In genomic region chr13:91355099-91355825, GRCh38 we compare ENCODE assay signal across 18 cellular contexts. TPM values are rescaled to one million over a fixed set of nuclear protein-coding genes. Genes with fewer than 3 reads are reported as not detected.
DNase-seq lines count a peak whose midpoint lies in the region; TF ChIP-seq lines count a peak whose summit lies in the region.
"Had no signal": no experiment of that assay in that cellular context is flagged by ENCODE, and none has a peak within 500 bp of the region (broad histone marks: within the 10 kb centered on the region; RNA-seq: fewer than 3 reads in every experiment).

No MANE protein-coding gene starts in this region.

- H3K36me3 Mint-ChIP-seq in activated T-cell treated with anti-CD3 and anti-CD28 coated beads, Interleukin-2, amount 50 U/mL, for 24 hours (ENCODE audit: low read depth) = peaks cover 83% of the 10 kb centered on the region
- H3K36me3 Mint-ChIP-seq in activated naive CD8-positive, alpha-beta T cell = peaks cover 40% of the 10 kb centered on the region
- peaks cover 48% of the 10 kb centered on the region for H3K36me3 Mint-ChIP-seq in neural crest cell (ENCODE audit: low read depth)

- H3K27me3 Mint-ChIP-seq in activated T-cell treated with anti-CD3 and anti-CD28 coated beads, Interleukin-2, amount 50 U/mL, for 24 hours = no peaks in the 10 kb centered on the region
- H3K27me3 Mint-ChIP-seq in activated naive CD8-positive, alpha-beta T cell = no peaks in the 10 kb centered on the region
- H3K27me3 Mint-ChIP-seq in neural crest cell (ENCODE audit: low read depth) = peaks cover 17% of the 10 kb centered on the region

- H3K4me1 Mint-ChIP-seq in activated T-cell treated with anti-CD3 and anti-CD28 coated beads, Interleukin-2, amount 50 U/mL, for 24 hours (ENCODE audit: low read depth) = peaks cover 65% of the 10 kb centered on the region
- H3K4me1 Mint-ChIP-seq in activated naive CD8-positive, alpha-beta T cell (ENCODE audit: low read depth) = peaks cover 68% of the 10 kb centered on the region
- peaks cover 91% of the 10 kb centered on the region for H3K4me1 Mint-ChIP-seq in neural crest cell

- H3K27ac ChIP-seq in HUES48 (ENCODE audit: low read depth, low read length) = peak overlapping the region; percentile 62
- H3K27ac ChIP-seq: C4-2B, GM23248 had no signal

- peaks cover 15% of the 10 kb centered on the region for H3K4me1 ChIP-seq in HUES48 (ENCODE audit: control insufficient read depth, insufficient read depth, low read length)

- peaks cover 76% of the 10 kb centered on the region for H3K36me3 ChIP-seq in HUES48 (ENCODE audit: control insufficient read depth, insufficient read depth, low read length)

- H3K9me3 ChIP-seq in HUES48 (ENCODE audit: control insufficient read depth, insufficient read depth, low read length) = no peaks in the 10 kb centered on the region

- H3K4me3 Mint-ChIP-seq in activated T-cell treated with anti-CD3 and anti-CD28 coated beads, Interleukin-2, amount 50 U/mL, for 24 hours = peak overlapping the region; percentile 12
- H3K4me3 Mint-ChIP-seq in activated naive CD8-positive, alpha-beta T cell = peak overlapping the region; percentile 64
- H3K4me3 Mint-ChIP-seq in neural crest cell = peak overlapping the region; percentile 75

- no peak for DNase-seq in activated T-cell treated with anti-CD3 and anti-CD28 coated beads, Interleukin-2, amount 50 U/mL, for 24 hours
- DNase-seq in activated T-cell treated with anti-CD3 and anti-CD28 coated beads, Interleukin-2, amount 50 U/mL, for 1 hour = no peak
- no peak for DNase-seq in neural crest cell (ENCODE audit: low read depth, low spot score)
- no peak for DNase-seq in HuH-7 (ENCODE audit: low spot score)
- no peak for DNase-seq in NCI-H1105 treated with DMSO at 0.1 percent for 48 hours (lab: John Stamatoyannopoulos, UW)
- DNase-seq in GOT3 (lab: John Stamatoyannopoulos, UW) = no peak
- DNase-seq: COR-L47, DMS153, GM23248, NCI-H1092, NCI-H1694, NCI-H2171, NCI-H446 treated with DMSO at 0.1 percent for 48 hours, NCI-H748 treated with DMSO at 0.1 percent for 48 hours, SIG-M5 had no signal

- no peaks in the 10 kb centered on the region for H3K9me3 Mint-ChIP-seq in activated T-cell treated with anti-CD3 and anti-CD28 coated beads, Interleukin-2, amount 50 U/mL, for 24 hours
- no peaks in the 10 kb centered on the region for H3K9me3 Mint-ChIP-seq in activated naive CD8-positive, alpha-beta T cell (ENCODE audit: low read depth)
- H3K9me3 Mint-ChIP-seq in neural crest cell = no peaks in the 10 kb centered on the region

- no peak overlapping the region for H3K4me3 ChIP-seq in HUES48 (ENCODE audit: low read depth, low read length)
- H3K4me3 ChIP-seq: GM23248 had no signal

- no peak for TF ChIP-seq CTCF in neural crest cell (conservative IDR thresholded peaks at IDR 0.05)

- no peaks in the 10 kb centered on the region for H3K27me3 ChIP-seq in HUES48 (ENCODE audit: control insufficient read depth, insufficient read depth, low read length)

- H3K27ac Mint-ChIP-seq in activated T-cell treated with anti-CD3 and anti-CD28 coated beads, Interleukin-2, amount 50 U/mL, for 24 hours = peak overlapping the region; percentile 66
- H3K27ac Mint-ChIP-seq in activated naive CD8-positive, alpha-beta T cell = peak overlapping the region; percentile 80
- H3K27ac Mint-ChIP-seq in neural crest cell (ENCODE audit: unreplicated experiment) = no peak overlapping the region

- H3K9ac ChIP-seq in HUES48 (ENCODE audit: low read depth, low read length) = no peak overlapping the region
- H3K9ac ChIP-seq: GM23248 had no signal

RNA-seq across cellular contexts. Expression of gene MIR17HG, which starts 7.8 kb away (rescaled TPM):
- 40.6 and 40.9 TPM in 2 replicates for total RNA-seq in neural crest cell

RNA-seq across cellular contexts. Expression of gene GPC5, which starts 43.2 kb away (rescaled TPM):
- 0.28 and 0.84 TPM in 2 replicates for total RNA-seq in neural crest cell

Comparison
In these comparisons a context has a peak if more than half of its experiments do, and no peak if none do; other contexts are left out.
1. H3K4me3 Mint-ChIP-seq: peak in every context shown above with its lines; median percentile 75 in neural crest cell; 64 in activated naive CD8-positive, alpha-beta T cell; 12 in activated T-cell treated with anti-CD3 and anti-CD28 coated beads, Interleukin-2, amount 50 U/mL, for 24 hours.